ENCODE assay signal across 8 cellular contexts in genomic region chr5:127518319-127518621, GRCh38. TPM values are rescaled to one million over a fixed set of nuclear protein-coding genes. Genes with fewer than 3 reads are reported as not detected.
DNase-seq lines count a peak whose midpoint lies in the region; ATAC-seq and TF ChIP-seq lines count a peak whose summit lies in the region.

No MANE protein-coding gene starts in this region.

- peaks cover 41% of the 10 kb centered on the region for H3K36me3 ChIP-seq in BLaER1
- no peaks in the 10 kb centered on the region for H3K36me3 ChIP-seq in body of pancreas (replicated peaks in 1 of 2; ENCODE audit: insufficient read depth in 1 of 2, low read depth in 2 of 2)
- H3K36me3 ChIP-seq in lung (ENCODE audit: control insufficient read depth in 2 of 2, insufficient read depth in 2 of 2, low read length in 2 of 2), result peaks cover 0 to under 1% of the 10 kb centered on the region in 2 donors
- no peaks in the 10 kb centered on the region for H3K36me3 ChIP-seq in vagina

- H3K27me3 ChIP-seq in BLaER1, result no peaks in the 10 kb centered on the region
- H3K27me3 ChIP-seq in body of pancreas, result no peaks in the 10 kb centered on the region
- no peaks in the 10 kb centered on the region for H3K27me3 ChIP-seq in lung (ENCODE audit: control insufficient read depth, insufficient read depth)
- no peaks in the 10 kb centered on the region for H3K27me3 ChIP-seq in vagina

- TF ChIP-seq POLR2A in body of pancreas (IDR thresholded peaks at IDR 0.05) (no peak), vagina (IDR thresholded peaks at IDR 0.05) (no peak)

- peak overlapping the region; percentile 86 for H3K4me2 ChIP-seq in BLaER1

- no peak for TF ChIP-seq CTCF in body of pancreas (IDR thresholded peaks at IDR 0.05)
- no peak for TF ChIP-seq CTCF in lung (IDR thresholded peaks at IDR 0.05; ENCODE audit: control extremely low read depth, extremely low read depth)
- no peak for TF ChIP-seq CTCF in vagina (IDR thresholded peaks at IDR 0.05)

- peak overlapping the region; percentile 92 for H3K9ac ChIP-seq in BLaER1

- WGBS in body of pancreas, 2 donors, result 1 to 2% methylated on average over 10 of the region's 10 CpGs
- WGBS in lung, 2 donors, result 8 to 11% methylated on average over 10 of the region's 10 CpGs

- ATAC-seq in GM19395 (IDR thresholded peaks at IDR 0.05; ENCODE audit: unreplicated experiment), result peak; percentile 42
- peak; percentile 17 for ATAC-seq in body of pancreas
- no peak for ATAC-seq in lung (ENCODE audit: insufficient read depth, low FRiP score)

- DNase-seq in Jurkat, Clone E6-1 (ENCODE audit: low read depth, low spot score), result peak; percentile 58
- no peak for DNase-seq in body of pancreas
- no peak for DNase-seq in lung (ENCODE audit: low spot score)
- DNase-seq in vagina (ENCODE audit: extremely low spot score in 2 of 2), result no peak
- no peak for DNase-seq in NCI-H526 (lab: John Stamatoyannopoulos, UW)
- DNase-seq in NCI-H2107 (lab: John Stamatoyannopoulos, UW), result no peak

- intact Hi-C loops in body of pancreas (cut with DNase I), result no loop called here
- intact Hi-C loops in vagina (cut with DNase I), result no loop called here

- H3K4me1 ChIP-seq in BLaER1, result peaks cover 18% of the 10 kb centered on the region
- H3K4me1 ChIP-seq in body of pancreas, result peaks cover 30% of the 10 kb centered on the region
- H3K4me1 ChIP-seq in lung (ENCODE audit: control insufficient read depth in 2 of 2, insufficient read depth in 2 of 2, low read length in 2 of 2), result peaks cover 1 to 7% of the 10 kb centered on the region in 2 donors
- H3K4me1 ChIP-seq in vagina, result peaks cover 25% of the 10 kb centered on the region

- peaks cover 45% of the 10 kb centered on the region for H4K20me1 ChIP-seq in BLaER1

- peak overlapping the region; percentile 88 for H3K4me3 ChIP-seq in BLaER1
- peak overlapping the region; percentile 73 for H3K4me3 ChIP-seq in Jurkat, Clone E6-1 (ENCODE audit: low read length)
- H3K4me3 ChIP-seq in body of pancreas, result peak overlapping the region; percentile 49 to 98
- H3K4me3 ChIP-seq in lung, result peak overlapping the region; percentile 100
- H3K4me3 ChIP-seq in vagina, result peak overlapping the region; percentile 85 to 97

- peak overlapping the region; percentile 91 for H3K27ac ChIP-seq in BLaER1
- peak overlapping the region; percentile 65 to 94 (median 84) for H3K27ac ChIP-seq in body of pancreas
- H3K27ac ChIP-seq in lung (ENCODE audit: low read depth in 1 of 2, low read length in 1 of 2), result peak overlapping the region; percentile 71 to 98
- peak overlapping the region; percentile 85 for H3K27ac ChIP-seq in vagina

- H3K9me3 ChIP-seq in BLaER1, result peaks cover 27% of the 10 kb centered on the region
- no peaks in the 10 kb centered on the region for H3K9me3 ChIP-seq in body of pancreas
- peaks cover 0 to 4% of the 10 kb centered on the region in 2 donors for H3K9me3 ChIP-seq in lung (ENCODE audit: control insufficient read depth in 2 of 2, insufficient read depth in 1 of 2, low read length in 1 of 2)
- H3K9me3 ChIP-seq in vagina, result no peaks in the 10 kb centered on the region

RNA-seq across cellular contexts. Expression of gene PRRC1, which starts 0.8 kb away (rescaled TPM):
- polyA plus RNA-seq in Jurkat, Clone E6-1 (2012; ENCODE audit: insufficient read depth, insufficient read length), result 48.3 TPM
- 10 to 100 TPM; 25.1 to 29.1 TPM for total RNA-seq in body of pancreas
- 10 to 100 TPM; 56.8 to 88.1 TPM for total RNA-seq in lung
- 10 to 100 TPM; 22.9 to 25.0 TPM for polyA plus RNA-seq in lung
- 31.9 TPM for total RNA-seq in vagina
